Comparison of ENCODE assay signal across 9 cellular contexts in genomic region chr3:195140816-195141793, GRCh38.
"Had no signal": no experiment of that assay in that cellular context is flagged by ENCODE, and none has a peak within 500 bp of the region (broad histone marks: within the 10 kb centered on the region; RNA-seq: fewer than 3 reads in every experiment).

No MANE protein-coding gene starts in this region.

- H3K27me3 ChIP-seq: dorsolateral prefrontal cortex, hepatocyte, stomach had no signal

- H3K27ac ChIP-seq: dorsolateral prefrontal cortex, stomach had no signal

- DNase-seq: activated CD4-positive, alpha-beta T cell treated with anti-CD3 and anti-CD28 coated beads for 48 hours; activated CD8-positive, alpha-beta T cell treated with anti-CD3 and anti-CD28 coated beads, Interleukin-2, amount 10 ng/mL, durations not matched to agents 7 days and 5 days; activated naive CD4-positive, alpha-beta T cell treated with anti-CD3 and anti-CD28 coated beads, Interleukin-2, amount 10 ng/mL, durations not matched to agents 7 days and 5 days; dorsolateral prefrontal cortex; nephron progenitor cell; stimulated activated CD4-positive, alpha-beta T cell treated with anti-CD3 and anti-CD28 coated beads, Interleukin-4, amount 100 ng/mL, for 4 hours; stomach; T1000 had no signal

- H3K36me3 ChIP-seq: stomach had no signal

- H3K4me3 ChIP-seq: dorsolateral prefrontal cortex, hepatocyte, stomach had no signal
